ENCODE assay signal across 8 cellular contexts in genomic region chr6:170087946-170088348, GRCh38.
DNase-seq lines count a peak whose midpoint lies in the region; ATAC-seq, FAIRE-seq and TF ChIP-seq lines count a peak whose summit lies in the region.

No MANE protein-coding gene starts in this region.

- H3K27me3 ChIP-seq in right lobe of liver (no peaks in the 10 kb centered on the region), HepG2 (ENCODE audit: control insufficient read depth in 1 of 2, insufficient read depth in 2 of 2, low read length in 2 of 2) (peaks cover 15 to 73% of the 10 kb centered on the region in 2 experiments), testis (no peaks in the 10 kb centered on the region)

- no peak overlapping the region for H3K4me3 ChIP-seq in right lobe of liver
- H3K4me3 ChIP-seq in HepG2 (replicated peaks in 1 of 3; ENCODE audit: insufficient read depth in 1 of 3, low read depth in 2 of 3, low read length in 3 of 3) = no peak overlapping the region
- H3K4me3 ChIP-seq in testis = peak overlapping the region; percentile 21 to 26

- no peak for FAIRE-seq in HepG2 (lab: Jason Lieb, UNC)

- POLR2A ChIA-PET in HepG2 (lab: Yijun Ruan, JAX) = no interaction called here

- TF ChIP-seq EP300 in HepG2 (IDR thresholded peaks at IDR 0.05; ENCODE audit: low read depth in 2 of 2, low read length in 2 of 2) (no peak), HepG2 (CRISPR knock-in tag; IDR thresholded peaks at IDR 0.05; ENCODE audit: borderline replicate concordance) (no peak)

- H3K36me3 ChIP-seq in right lobe of liver (no peaks in the 10 kb centered on the region), HepG2 (replicated peaks in 1 of 2; ENCODE audit: control insufficient read depth in 1 of 2, insufficient read depth in 2 of 2, low read length in 2 of 2) (no peaks in the 10 kb centered on the region), testis (ENCODE audit: low read depth, missing control alignments) (no peaks in the 10 kb centered on the region)

- no peaks in the 10 kb centered on the region; the same call in 1 of the 2 replicates for H4K20me1 ChIP-seq in HepG2 (ENCODE audit: insufficient read depth, low read length)

- BruUV-seq in HepG2 (replicated peaks; lab: Mats Ljungman, UMichigan) = no TSS peak

- TF ChIP-seq CTCF in right lobe of liver (IDR thresholded peaks at IDR 0.05) (no peak), HepG2 (CRISPR knock-in tag; IDR thresholded peaks at IDR 0.05) (no peak), testis (IDR thresholded peaks at IDR 0.05) (no peak)

- DNase-seq in right lobe of liver (peak in 2 of 3 donors; percentile 45 to 58), HepG2 (ENCODE audit: low spot score) (no peak), activated T-cell treated with anti-CD3 and anti-CD28 coated beads for 48 hours (ENCODE audit: low read depth) (peak; percentile 52), medulla oblongata (ENCODE audit: extremely low spot score) (peak; percentile 19), testis (peak; percentile 16), T1000 (lab: John Stamatoyannopoulos, UW) (no peak), mucosa of gallbladder (ENCODE audit: low spot score) (no peak)

- peak; percentile 48 to 71 (median 62) for ATAC-seq in right lobe of liver
- no peak for ATAC-seq in HepG2
- ATAC-seq in HG03565 (IDR thresholded peaks at IDR 0.05; ENCODE audit: unreplicated experiment) = peak; percentile 39

- no peaks in the 10 kb centered on the region for H3K9me3 ChIP-seq in right lobe of liver
- no peaks in the 10 kb centered on the region for H3K9me3 ChIP-seq in HepG2 (ENCODE audit: low read length)
- no peaks in the 10 kb centered on the region for H3K9me3 ChIP-seq in testis

- CTCF ChIA-PET in HepG2 (lab: Yijun Ruan, JAX; ENCODE audit: low intra/inter-chr PET ratio, low total read pairs) = no interaction called here

- H3K9ac ChIP-seq in HepG2 (ENCODE audit: insufficient read depth, low read depth, low read length) = no peak overlapping the region

- no peaks in the 10 kb centered on the region for H3K4me1 ChIP-seq in right lobe of liver
- no peaks in the 10 kb centered on the region for H3K4me1 ChIP-seq in HepG2 (ENCODE audit: insufficient read depth, low read length)
- no peaks in the 10 kb centered on the region for H3K4me1 ChIP-seq in testis

- H3K79me2 ChIP-seq in HepG2 (ENCODE audit: insufficient read depth, low read length) = no peaks in the 10 kb centered on the region

- no peak for TF ChIP-seq POLR2A in right lobe of liver (IDR thresholded peaks at IDR 0.05)
- TF ChIP-seq POLR2A in HepG2 (IDR thresholded peaks at IDR 0.05; ENCODE audit: insufficient read depth in 1 of 2, low read depth in 2 of 2, low read length in 2 of 2) = no peak
- no peak for TF ChIP-seq POLR2A in testis (IDR thresholded peaks at IDR 0.05)

- no peak overlapping the region for H2AFZ ChIP-seq in HepG2 (ENCODE audit: low read length)

- intact Hi-C loops in right lobe of liver (cut with DNase I) (no loop called here), HepG2 (cut with micrococcal nuclease; ENCODE audit: unreplicated experiment) (no loop called here), testis (cut with DNase I; ENCODE audit: low total_unique reads) (no loop called here)

- TF ChIP-seq RAD21 in HepG2 (CRISPR knock-in tag; IDR thresholded peaks at IDR 0.05) = no peak

- in situ Hi-C loops in HepG2 (cut with HindIII; ENCODE audit: extremely low pct_ligation_motif_present, low pct_unique_long_range_greater_than_20kb) = no loop called here

- WGBS in right lobe of liver (ENCODE audit: insufficient coverage, low coverage, low lambda C conversion rate, missing lambda C conversion rate) = 69% methylated on average over 19 of the region's 28 CpGs
- 79% methylated on average over 28 of the region's 28 CpGs for WGBS in HepG2 (ENCODE audit: low lambda C conversion rate)
- 55 to 73% methylated on average over 22 to 28 of the region's 28 CpGs for WGBS in testis, 2 donors

- H3K4me2 ChIP-seq in HepG2 (ENCODE audit: low read depth, low read length) = no peak overlapping the region

- no peak overlapping the region for H3K27ac ChIP-seq in right lobe of liver
- no peak overlapping the region for H3K27ac ChIP-seq in HepG2 (ENCODE audit: extremely low read length, insufficient read depth, low read length)
- H3K27ac ChIP-seq in testis = no peak overlapping the region

TF ChIP-seq in HepG2, 621 proteins besides CTCF, POLR2A, EP300 and RAD21:
- TF ChIP-seq U2AF1 (optimal IDR thresholded peaks at IDR 0.05; ENCODE audit: low read depth, low read length) = no peak
- no peak for TF ChIP-seq ZNF878 (CRISPR knock-in tag; IDR thresholded peaks at IDR 0.05)
- TF ChIP-seq CENPBD1 (CRISPR knock-in tag; IDR thresholded peaks at IDR 0.05; ENCODE audit: borderline replicate concordance, low read depth) = no peak

Comparison
In these comparisons a context has a peak if more than half of its experiments do, and no peak if none do; other contexts are left out.
1. DNase-seq: peak in right lobe of liver (2 of 3), activated T-cell treated with anti-CD3 and anti-CD28 coated beads for 48 hours (single experiment), medulla oblongata (single experiment) and testis (single experiment); none in HepG2 (single experiment), T1000 (single experiment) and mucosa of gallbladder (single experiment).
2. H3K4me3 ChIP-seq: peak in testis (2 of 2); none in right lobe of liver (0 of 3) and HepG2 (0 of 3).